In the genomic region with DNA sequence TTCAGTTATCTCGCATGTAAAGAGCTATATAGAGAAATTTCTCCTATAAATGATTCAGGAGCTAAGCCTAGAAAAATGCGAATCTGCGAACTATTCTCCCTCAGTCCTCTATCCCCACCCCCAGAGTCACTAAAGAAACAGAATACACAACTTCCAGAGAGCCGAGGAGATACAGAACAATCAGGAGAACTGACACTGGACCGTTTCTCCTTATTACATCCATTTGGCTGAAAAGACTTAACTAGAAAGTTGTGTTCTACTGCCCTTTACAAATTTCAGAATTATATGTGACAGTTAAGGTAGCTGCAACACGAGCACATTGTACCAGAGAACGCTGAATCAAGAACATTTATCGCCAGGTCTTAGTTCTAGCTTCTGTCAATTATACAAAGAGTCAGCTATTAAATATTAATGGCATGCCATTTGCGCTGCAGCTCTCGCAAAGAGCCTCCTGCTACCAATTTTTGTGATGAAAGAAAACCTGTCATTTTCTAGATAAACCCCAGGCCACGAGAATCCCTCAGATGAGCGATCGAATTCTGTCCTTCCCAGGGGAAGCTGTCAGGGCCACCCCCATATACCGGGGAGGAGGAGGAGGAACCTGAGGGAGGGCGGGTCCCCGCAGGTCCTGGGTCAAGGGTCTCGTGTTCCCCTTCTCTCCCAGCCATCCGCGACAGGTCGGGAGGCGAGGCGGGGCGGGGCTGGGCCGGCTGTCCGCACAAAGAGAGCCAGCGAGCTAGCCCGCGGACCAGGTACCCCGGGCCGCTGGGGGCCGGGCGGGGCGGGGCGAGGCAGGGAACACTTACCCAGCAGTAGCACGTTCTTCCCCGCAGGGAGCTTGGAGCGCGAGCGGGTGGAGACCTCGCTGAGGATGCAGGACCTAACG, we compare ENCODE assay signal across 8 cellular contexts. TPM values are rescaled to one million over a fixed set of nuclear protein-coding genes. Genes with fewer than 3 reads are reported as not detected.
DNase-seq lines count a peak whose midpoint lies in the region; ATAC-seq, FAIRE-seq and TF ChIP-seq lines count a peak whose summit lies in the region.

No MANE protein-coding gene starts in this region.

- peak; percentile 68 for ATAC-seq in left colon

- DNase-seq in GM12891 (ENCODE audit: insufficient read length, low spot score) (peak; percentile 28), GOT3 (lab: John Stamatoyannopoulos, UW) (peak; percentile 16), KG1 (lab: John Stamatoyannopoulos, UW) (peak; percentile 16), UCSD-AML1 (lab: John Stamatoyannopoulos, UW; ENCODE audit: unreplicated experiment) (peak; percentile 72), left colon (peak; percentile 70 to 74), SHP77 treated with DMSO at 0.1 percent for 48 hours (lab: John Stamatoyannopoulos, UW) (no peak)
- DNase-seq in stimulated activated CD4-positive, alpha-beta T cell treated with anti-CD3 and anti-CD28 coated beads, Interleukin-1b, Interleukin-23, amount 100 ng/mL, for 4 hours (ENCODE audit: low read depth in 2 of 2) = peak; percentile 5 to 34

- FAIRE-seq in GM12891 (lab: Jason Lieb, UNC) = peak; percentile 51

- H3K27ac ChIP-seq in cingulate gyrus (ENCODE audit: low read depth, low read length) = peak overlapping the region; percentile 92

- TF ChIP-seq POLR2A in GM12891 (IDR thresholded peaks at IDR 0.05; ENCODE audit: low read depth, low read length) = no peak

- intact Hi-C loops in left colon (cut with DNase I, micrococcal nuclease) = no loop called here

TF ChIP-seq in GM12891, 5 proteins besides CTCF, POLR2A, EP300 and RAD21:
- TF ChIP-seq PAX5 (IDR thresholded peaks at IDR 0.05; ENCODE audit: insufficient read depth, low read length, severe bottlenecking) (no peak), POU2F2 (IDR thresholded peaks at IDR 0.05; ENCODE audit: low read depth, low read length) (no peak), POLR2AphosphoS5 (IDR thresholded peaks at IDR 0.05; ENCODE audit: low read depth, low read length) (no peak; the same call in 1 of the 2 replicates), TAF1 (IDR thresholded peaks at IDR 0.05; ENCODE audit: low read depth, low read length) (no peak), SPI1 (IDR thresholded peaks at IDR 0.05; ENCODE audit: low read depth, low read length) (no peak)

RNA-seq across cellular contexts. Expression of a gene that starts 0.9 kb away (rescaled TPM):
- 17.1 TPM for polyA plus RNA-seq in GM12891 (2012; ENCODE audit: low read depth, missing spikeins)
- total RNA-seq in left colon = 10 to 100 TPM; 18.5 to 19.5 TPM
